ENCODE assay signal across 15 cellular contexts in the genomic region with DNA sequence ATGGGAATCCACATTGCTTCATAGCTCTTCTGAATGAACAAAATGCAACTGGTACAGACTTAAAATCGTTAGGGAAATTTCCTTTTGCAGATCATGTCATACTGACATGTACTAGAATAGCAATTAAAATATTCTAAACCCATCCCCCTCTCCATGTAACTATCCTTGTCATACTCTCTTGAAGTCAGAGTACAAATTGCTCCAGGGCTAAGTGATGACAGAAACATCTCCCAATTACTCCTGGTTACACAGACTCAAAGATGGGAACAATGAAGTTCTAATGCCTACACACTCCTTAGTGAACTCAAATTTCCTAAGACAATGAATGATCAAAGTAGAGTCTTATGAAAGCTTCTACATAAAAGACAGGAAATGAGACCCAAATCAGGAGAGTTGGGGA.
A peak's percentile ranks its signal among the peaks of the same experiment; 100 is the strongest.
DNase-seq lines count a peak whose midpoint lies in the region; ATAC-seq and TF ChIP-seq lines count a peak whose summit lies in the region.
"Had no signal": no experiment of that assay in that cellular context is flagged by ENCODE, and none has a peak within 500 bp of the region (broad histone marks: within the 10 kb centered on the region; RNA-seq: fewer than 3 reads in every experiment).

No MANE protein-coding gene starts in this region.

- H4K20me1 ChIP-seq in mammary epithelial cell (ENCODE audit: insufficient read depth, low read length) (no peaks in the 10 kb centered on the region), neural progenitor cell (ENCODE audit: low read depth) (no peaks in the 10 kb centered on the region)
- H4K20me1 ChIP-seq: BLaER1 treated with 17β-estradiol and CSF1 and Interleukin-3, amounts not matched to agents 10 nM and 100 nM had no signal

- in situ Hi-C loops in mammary epithelial cell (cut with MboI; ENCODE audit: low sequenced_read_pairs in 2 of 2) = no loop called here
- in situ Hi-C loops in HAP-1 (cut with MboI; ENCODE audit: low sequenced_read_pairs) = no loop called here

- H3K4me3 Mint-ChIP-seq in MCF 10A (ENCODE audit: unreplicated experiment) = no peak overlapping the region
- no peak overlapping the region for H3K4me3 Mint-ChIP-seq in neural progenitor cell
- H3K4me3 Mint-ChIP-seq: CD4-positive, CD25-positive, alpha-beta regulatory T cell; HFFc6 had no signal

- H3K36me3 Mint-ChIP-seq in MCF 10A (ENCODE audit: insufficient read depth, unreplicated experiment) (no peaks in the 10 kb centered on the region), neural progenitor cell (no peaks in the 10 kb centered on the region)
- H3K36me3 Mint-ChIP-seq: CD4-positive, CD25-positive, alpha-beta regulatory T cell had no signal

- H3K4me1 ChIP-seq in mammary epithelial cell (ENCODE audit: insufficient read depth, low read length) (peaks cover 13% of the 10 kb centered on the region), neural progenitor cell (peaks cover 11% of the 10 kb centered on the region), HAP-1 (no peaks in the 10 kb centered on the region)

- H3K9me3 Mint-ChIP-seq in MCF 10A (ENCODE audit: unreplicated experiment) (no peaks in the 10 kb centered on the region), neural progenitor cell (peaks cover 7% of the 10 kb centered on the region)

- H3K27me3 ChIP-seq in mammary epithelial cell (ENCODE audit: insufficient read depth, low read length) (no peaks in the 10 kb centered on the region), neural progenitor cell (no peaks in the 10 kb centered on the region), HAP-1 (ENCODE audit: low read depth) (no peaks in the 10 kb centered on the region)
- H3K27me3 ChIP-seq: BLaER1 treated with 17β-estradiol and CSF1 and Interleukin-3, amounts not matched to agents 10 nM and 100 nM had no signal

- H2AFZ ChIP-seq in mammary epithelial cell (ENCODE audit: low read depth, low read length) = no peak overlapping the region
- H2AFZ ChIP-seq in neural progenitor cell (replicated peaks) = peak overlapping the region; percentile 68

- no peak overlapping the region for H3K27ac Mint-ChIP-seq in MCF 10A (ENCODE audit: low read depth, unreplicated experiment)
- H3K27ac Mint-ChIP-seq in neural progenitor cell = no peak overlapping the region
- H3K27ac Mint-ChIP-seq: CD4-positive, CD25-positive, alpha-beta regulatory T cell; HFFc6 had no signal

- H3F3A ChIP-seq in neural progenitor cell (ENCODE audit: low read depth) = peaks cover 4% of the 10 kb centered on the region

- H3K79me2 ChIP-seq in mammary epithelial cell (ENCODE audit: insufficient read depth, low read length) = peaks cover 17% of the 10 kb centered on the region
- H3K79me2 ChIP-seq in neural progenitor cell (ENCODE audit: low read depth) = no peaks in the 10 kb centered on the region

- CTCF ChIA-PET in mammary epithelial cell (lab: Charles Lee; ENCODE audit: low non-redundant PET) = no interaction called here
- CTCF ChIA-PET in MCF 10A (lab: Yijun Ruan, JAX) = no interaction called here

- dilution Hi-C loops in mammary epithelial cell (cut with HindIII; ENCODE audit: low sequenced_read_pairs) = loop anchor here (5.0 kb wide), 3 partner anchors 36 to 69 kb away; no protein-coding TSS in a partner anchor

- POLR2A ChIA-PET in MCF 10A (lab: Yijun Ruan, JAX) = no interaction called here

- H3K27me3 Mint-ChIP-seq in MCF 10A (ENCODE audit: insufficient read depth, unreplicated experiment) = no peaks in the 10 kb centered on the region
- peaks cover 2% of the 10 kb centered on the region for H3K27me3 Mint-ChIP-seq in neural progenitor cell (ENCODE audit: insufficient read depth, low read depth)
- H3K27me3 Mint-ChIP-seq: CD4-positive, CD25-positive, alpha-beta regulatory T cell had no signal

- H3K27ac ChIP-seq in mammary epithelial cell (ENCODE audit: insufficient read depth, low read depth, low read length) = peak overlapping the region; percentile 13
- no peak overlapping the region for H3K27ac ChIP-seq in neural progenitor cell
- H3K27ac ChIP-seq: BLaER1 treated with 17β-estradiol and CSF1 and Interleukin-3, amounts not matched to agents 10 nM and 100 nM; HL-60 had no signal

- DNase-seq in mammary epithelial cell = peak; percentile 21
- no peak for DNase-seq in MCF 10A (ENCODE audit: unreplicated experiment)
- DNase-seq in M059J (ENCODE audit: low read depth) = peak; percentile 53
- DNase-seq in left cardiac atrium = no peak
- no peak for DNase-seq in neural progenitor cell (ENCODE audit: low spot score)
- DNase-seq in HAP-1 (ENCODE audit: low spot score in 2 of 2) = no peak
- DNase-seq: 8988T; ACHN; CD4-positive, CD25-positive, alpha-beta regulatory T cell; HCEC 1CT; HFFc6 had no signal

- peak; percentile 65 to 66 for ATAC-seq in left cardiac atrium
- ATAC-seq in GM21447 (IDR thresholded peaks at IDR 0.05; ENCODE audit: unreplicated experiment) = no peak
- no peak for ATAC-seq in HG02642 (IDR thresholded peaks at IDR 0.05; ENCODE audit: poor library complexity, unreplicated experiment)

- 0% methylated on average over 1 of the region's 1 CpG for WGBS in mammary epithelial cell (ENCODE audit: low coverage, missing lambda C conversion rate)

- intact Hi-C loops in mammary epithelial cell (cut with micrococcal nuclease) = no loop called here
- intact Hi-C loops in MCF 10A (cut with micrococcal nuclease) = no loop called here
- intact Hi-C loops in left cardiac atrium (cut with DNase I) = no loop called here

- TF ChIP-seq CTCF in mammary epithelial cell (conservative IDR thresholded peaks at IDR 0.05 in 1 of 2, IDR thresholded peaks at IDR 0.05 in 1 of 2; ENCODE audit: extremely low read depth in 1 of 2, insufficient read depth in 1 of 2, low read depth in 1 of 2, low read length in 2 of 2) (no peak), MCF 10A (IDR thresholded peaks at IDR 0.05; ENCODE audit: unreplicated experiment) (no peak), neural progenitor cell (IDR thresholded peaks at IDR 0.05) (no peak)

- H3K36me3 ChIP-seq in mammary epithelial cell (ENCODE audit: insufficient read depth, low read length) = no peaks in the 10 kb centered on the region
- no peaks in the 10 kb centered on the region for H3K36me3 ChIP-seq in neural progenitor cell
- H3K36me3 ChIP-seq in HAP-1 (replicated peaks) = no peaks in the 10 kb centered on the region
- H3K36me3 ChIP-seq: BLaER1 treated with 17β-estradiol and CSF1 and Interleukin-3, amounts not matched to agents 10 nM and 100 nM had no signal

- BruUV-seq in mammary epithelial cell (replicated peaks; lab: Mats Ljungman, UMichigan) = no TSS peak
- BruUV-seq in MCF 10A (replicated peaks; lab: Mats Ljungman, UMichigan) = no TSS peak

- H3K4me2 ChIP-seq in mammary epithelial cell (ENCODE audit: insufficient read depth, low read depth, low read length) = no peak overlapping the region
- H3K4me2 ChIP-seq in neural progenitor cell = no peak overlapping the region
- H3K4me2 ChIP-seq: BLaER1 treated with 17β-estradiol and CSF1 and Interleukin-3, amounts not matched to agents 10 nM and 100 nM had no signal

- H3K4me1 Mint-ChIP-seq in MCF 10A (ENCODE audit: insufficient read depth, unreplicated experiment) (no peaks in the 10 kb centered on the region), neural progenitor cell (no peaks in the 10 kb centered on the region)
- H3K4me1 Mint-ChIP-seq: CD4-positive, CD25-positive, alpha-beta regulatory T cell had no signal

- H3K9ac ChIP-seq in mammary epithelial cell (ENCODE audit: insufficient read depth, low read length) (no peak overlapping the region), neural progenitor cell (no peak overlapping the region)
- H3K9ac ChIP-seq: BLaER1 treated with 17β-estradiol and CSF1 and Interleukin-3, amounts not matched to agents 10 nM and 100 nM had no signal

- no peaks in the 10 kb centered on the region for H3K9me3 ChIP-seq in mammary epithelial cell (replicated peaks; ENCODE audit: insufficient read depth, low read length)
- H3K9me3 ChIP-seq in neural progenitor cell (ENCODE audit: low read depth) = no peaks in the 10 kb centered on the region
- H3K9me3 ChIP-seq in HAP-1 = no peaks in the 10 kb centered on the region

- no peak overlapping the region for H3K4me3 ChIP-seq in mammary epithelial cell (replicated peaks in 1 of 3; ENCODE audit: insufficient read depth in 1 of 3, low read depth in 2 of 3, low read length in 3 of 3)
- H3K4me3 ChIP-seq in neural progenitor cell = no peak overlapping the region
- no peak overlapping the region for H3K4me3 ChIP-seq in HAP-1
- H3K4me3 ChIP-seq: BLaER1 treated with 17β-estradiol and CSF1 and Interleukin-3, amounts not matched to agents 10 nM and 100 nM had no signal

Comparison
In these comparisons a context has a peak if more than half of its experiments do, and no peak if none do; other contexts are left out.
1. DNase-seq: peak in mammary epithelial cell (single experiment) and M059J (single experiment); none in MCF 10A (single experiment), left cardiac atrium (single experiment), neural progenitor cell (single experiment) and HAP-1 (0 of 2).
2. ATAC-seq: peak in left cardiac atrium (2 of 2); none in GM21447 (single experiment) and HG02642 (single experiment).